ENCODE assay signal across 8 cellular contexts in the genomic region with DNA sequence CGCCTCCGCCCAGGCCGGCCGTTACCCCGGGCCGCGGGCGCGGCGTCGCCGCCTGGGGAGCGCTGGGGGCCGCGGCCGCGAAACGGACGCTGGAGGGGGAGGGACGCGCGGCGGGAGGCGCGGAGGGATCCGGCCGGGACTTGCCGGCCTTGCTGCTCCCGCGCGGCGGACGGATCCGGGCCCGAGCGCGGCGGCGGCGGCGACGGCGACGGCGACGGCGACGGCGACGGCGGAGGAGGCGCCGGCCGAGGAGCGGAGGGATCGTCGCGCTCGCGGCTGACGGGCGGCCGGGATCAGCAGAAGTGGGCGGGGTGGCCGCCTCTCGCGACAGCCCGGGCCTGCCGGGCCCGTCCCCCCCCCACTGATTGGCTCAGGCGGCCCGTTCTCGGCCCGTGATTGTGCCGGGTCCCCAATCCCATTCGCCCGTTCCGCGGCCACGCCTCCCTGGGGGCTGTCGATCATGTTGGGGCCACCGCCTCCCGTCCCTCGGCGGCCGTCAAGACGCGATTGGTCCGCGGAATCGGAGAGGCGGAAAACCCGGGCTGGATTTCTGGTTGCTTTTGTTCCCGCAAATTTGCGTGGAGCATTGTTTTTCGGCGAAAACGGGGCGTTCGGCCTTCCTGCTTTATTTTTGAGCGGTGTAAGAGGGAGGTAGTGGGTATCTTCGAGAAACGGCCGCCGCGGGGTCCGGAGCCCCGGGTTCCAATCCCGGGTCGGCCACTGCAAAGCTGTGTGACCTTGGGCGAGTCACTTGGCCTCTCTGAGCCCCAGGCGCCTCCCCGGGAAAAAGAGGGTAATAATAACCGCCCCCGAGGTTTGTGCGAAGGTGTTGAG. TPM values are rescaled to one million over a fixed set of nuclear protein-coding genes. Genes with fewer than 3 reads are reported as not detected.
DNase-seq lines count a peak whose midpoint lies in the region; ATAC-seq, FAIRE-seq and TF ChIP-seq lines count a peak whose summit lies in the region.

A gene (minus strand): TSS at position 304 of the 834 bp plus-strand sequence. CDS start 786 bp downstream, outside the sequence.

- H3K27me3 ChIP-seq in small intestine (ENCODE audit: control insufficient read depth in 2 of 2, insufficient read depth in 2 of 2, low read length in 2 of 2), result no peaks in the 10 kb centered on the region

- H3K36me3 ChIP-seq in small intestine (ENCODE audit: control insufficient read depth in 2 of 2, insufficient read depth in 2 of 2, low read length in 2 of 2), result no peaks in the 10 kb centered on the region

- H3K9me3 ChIP-seq in A549, result no peaks in the 10 kb centered on the region
- H3K9me3 ChIP-seq in small intestine (ENCODE audit: control insufficient read depth, low read depth), result no peaks in the 10 kb centered on the region

- no peak for TF ChIP-seq EP300 in A549 (IDR thresholded peaks at IDR 0.05)

- ATAC-seq in A549 (peak; percentile 93 to 99), GM18858 (IDR thresholded peaks at IDR 0.05; ENCODE audit: unreplicated experiment) (peak; percentile 64), HG03066 (IDR thresholded peaks at IDR 0.05; ENCODE audit: low read depth, unreplicated experiment) (peak; percentile 90)

- H3K27ac ChIP-seq in A549, result peak within 1 kb of the TSS; percentile 89 to 98
- H3K27ac ChIP-seq in small intestine (ENCODE audit: low read depth in 1 of 2, low read length in 1 of 2), result peak within 1 kb of the TSS; percentile 76 to 80

- peak; percentile 70 for TF ChIP-seq POLR2A in A549 (IDR thresholded peaks at IDR 0.05; ENCODE audit: low read length)

- TF ChIP-seq CTCF in A549 (IDR thresholded peaks at IDR 0.05), result no peak
- TF ChIP-seq CTCF in WI38 (IDR thresholded peaks at IDR 0.05; ENCODE audit: low read depth, low read length), result no peak
- no peak for TF ChIP-seq CTCF in cardiac fibroblast (IDR thresholded peaks at IDR 0.05; ENCODE audit: low read depth, low read length)

- POLR2A ChIA-PET in A549 (lab: Yijun Ruan, JAX), result no interaction called here

- H3K4me2 ChIP-seq in A549, result peak within 1 kb of the TSS; percentile 93

- CTCF ChIA-PET in A549 (lab: Yijun Ruan, JAX), result interaction anchor here (1.2 to 1.4 kb wide), 4 partner anchors 19 to 143 kb away, joined by 3 to 5 read pairs (median 3); no protein-coding TSS in a partner anchor

- TF ChIP-seq RAD21 in A549 (conservative IDR thresholded peaks at IDR 0.05 in 1 of 2, IDR thresholded peaks at IDR 0.05 in 1 of 2), result no peak

- 0% methylated on average over 12 of the region's 116 CpGs for WGBS in A549 (ENCODE audit: missing lambda C conversion rate)
- WGBS in small intestine, 3 donors, result 1 to 5% (median 2%) methylated on average over 66 to 116 of the region's 116 CpGs

- peaks cover 25% of the 10 kb centered on the region for H3K4me1 ChIP-seq in A549
- peaks cover 3 to 7% of the 10 kb centered on the region in 2 donors for H3K4me1 ChIP-seq in small intestine (ENCODE audit: control insufficient read depth in 2 of 2, insufficient read depth in 1 of 2, low read depth in 1 of 2, low read length in 1 of 2)

- DNase-seq in A549 (ENCODE audit: low read depth in 1 of 2, low spot score in 1 of 2) (peak; percentile 98), NCI-H2171 (lab: John Stamatoyannopoulos, UW) (peak; percentile 98), cardiac fibroblast (ENCODE audit: low read depth in 2 of 2) (peak; percentile 99), iPS-NIHi11 (ENCODE audit: low spot score) (peak; percentile 99), small intestine (peak; percentile 99)

- H3K4me3 ChIP-seq in A549, result peak within 1 kb of the TSS; percentile 86
- peak within 1 kb of the TSS; percentile 52 for H3K4me3 ChIP-seq in WI38 (ENCODE audit: low read depth, low read length)
- peak within 1 kb of the TSS; percentile 46 to 53 for H3K4me3 ChIP-seq in cardiac fibroblast (replicated peaks in 1 of 2; ENCODE audit: low read depth in 2 of 2, low read length in 2 of 2)
- peak within 1 kb of the TSS; percentile 65 to 88 for H3K4me3 ChIP-seq in small intestine (ENCODE audit: low read depth in 1 of 2, low read length in 2 of 2)

- no peak for FAIRE-seq in A549 (lab: Jason Lieb, UNC)
- FAIRE-seq in small intestine (lab: Jason Lieb, UNC), result no peak

TF ChIP-seq in A549, 52 proteins besides CTCF, POLR2A, EP300 and RAD21 (continues in another document):
- TF ChIP-seq FOSB (CRISPR knock-in tag; IDR thresholded peaks at IDR 0.05), result no peak
- no peak for TF ChIP-seq EHF (CRISPR knock-in tag; IDR thresholded peaks at IDR 0.05)
- peak; percentile 75 to 80 for TF ChIP-seq JUN (IDR thresholded peaks at IDR 0.05)
- no peak for TF ChIP-seq TP53 (CRISPR knock-in tag; IDR thresholded peaks at IDR 0.05)
- peak; percentile 95 for TF ChIP-seq CHD2 (IDR thresholded peaks at IDR 0.05; ENCODE audit: low read length, partially characterized antibody)
- TF ChIP-seq NPAS2 (CRISPR knock-in tag; IDR thresholded peaks at IDR 0.05; ENCODE audit: borderline replicate concordance), result no peak
- TF ChIP-seq, protein P1, sequence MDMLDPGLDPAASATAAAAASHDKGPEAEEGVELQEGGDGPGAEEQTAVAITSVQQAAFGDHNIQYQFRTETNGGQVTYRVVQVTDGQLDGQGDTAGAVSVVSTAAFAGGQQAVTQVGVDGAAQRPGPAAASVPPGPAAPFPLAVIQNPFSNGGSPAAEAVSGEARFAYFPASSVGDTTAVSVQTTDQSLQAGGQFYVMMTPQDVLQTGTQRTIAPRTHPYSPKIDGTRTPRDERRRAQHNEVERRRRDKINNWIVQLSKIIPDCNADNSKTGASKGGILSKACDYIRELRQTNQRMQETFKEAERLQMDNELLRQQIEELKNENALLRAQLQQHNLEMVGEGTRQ (IDR thresholded peaks at IDR 0.05), result peak; percentile 49; the same call in 1 of the 2 replicates
- TF ChIP-seq MAFK (IDR thresholded peaks at IDR 0.05; ENCODE audit: partially characterized antibody), result no peak
- TF ChIP-seq, protein P2, sequence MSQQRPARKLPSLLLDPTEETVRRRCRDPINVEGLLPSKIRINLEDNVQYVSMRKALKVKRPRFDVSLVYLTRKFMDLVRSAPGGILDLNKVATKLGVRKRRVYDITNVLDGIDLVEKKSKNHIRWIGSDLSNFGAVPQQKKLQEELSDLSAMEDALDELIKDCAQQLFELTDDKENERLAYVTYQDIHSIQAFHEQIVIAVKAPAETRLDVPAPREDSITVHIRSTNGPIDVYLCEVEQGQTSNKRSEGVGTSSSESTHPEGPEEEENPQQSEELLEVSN (IDR thresholded peaks at IDR 0.05; ENCODE audit: borderline replicate concordance, low read depth), result no peak
- TF ChIP-seq, protein P3, sequence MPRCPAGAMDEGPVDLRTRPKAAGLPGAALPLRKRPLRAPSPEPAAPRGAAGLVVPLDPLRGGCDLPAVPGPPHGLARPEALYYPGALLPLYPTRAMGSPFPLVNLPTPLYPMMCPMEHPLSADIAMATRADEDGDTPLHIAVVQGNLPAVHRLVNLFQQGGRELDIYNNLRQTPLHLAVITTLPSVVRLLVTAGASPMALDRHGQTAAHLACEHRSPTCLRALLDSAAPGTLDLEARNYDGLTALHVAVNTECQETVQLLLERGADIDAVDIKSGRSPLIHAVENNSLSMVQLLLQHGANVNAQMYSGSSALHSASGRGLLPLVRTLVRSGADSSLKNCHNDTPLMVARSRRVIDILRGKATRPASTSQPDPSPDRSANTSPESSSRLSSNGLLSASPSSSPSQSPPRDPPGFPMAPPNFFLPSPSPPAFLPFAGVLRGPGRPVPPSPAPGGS (IDR thresholded peaks at IDR 0.05), result 0 out of 3 replicates have a peak, but pooled peaks have one; percentile 52
- no peak for TF ChIP-seq NFE2L2 (conservative IDR thresholded peaks at IDR 0.05; ENCODE audit: low read length)
- TF ChIP-seq ZC3H11A (IDR thresholded peaks at IDR 0.05), result no peak
- TF ChIP-seq HOXA7 (CRISPR knock-in tag; IDR thresholded peaks at IDR 0.05), result no peak
- TF ChIP-seq, protein P4, sequence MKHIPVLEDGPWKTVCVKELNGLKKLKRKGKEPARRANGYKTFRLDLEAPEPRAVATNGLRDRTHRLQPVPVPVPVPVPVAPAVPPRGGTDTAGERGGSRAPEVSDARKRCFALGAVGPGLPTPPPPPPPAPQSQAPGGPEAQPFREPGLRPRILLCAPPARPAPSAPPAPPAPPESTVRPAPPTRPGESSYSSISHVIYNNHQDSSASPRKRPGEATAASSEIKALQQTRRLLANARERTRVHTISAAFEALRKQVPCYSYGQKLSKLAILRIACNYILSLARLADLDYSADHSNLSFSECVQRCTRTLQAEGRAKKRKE (CRISPR knock-in tag; IDR thresholded peaks at IDR 0.05; ENCODE audit: low read depth), result no peak
- TF ChIP-seq RARB (CRISPR knock-in tag; IDR thresholded peaks at IDR 0.05), result no peak
- TF ChIP-seq CBX8 (IDR thresholded peaks at IDR 0.05), result no peak
- TF ChIP-seq PHF8 (IDR thresholded peaks at IDR 0.05; ENCODE audit: borderline replicate concordance, low read depth), result peak; percentile 42; the same call in 1 of the 2 replicates
- no peak for TF ChIP-seq MAZ (IDR thresholded peaks at IDR 0.05; ENCODE audit: borderline replicate concordance, low read depth, low read length)
- TF ChIP-seq ZFP36 (IDR thresholded peaks at IDR 0.05; ENCODE audit: borderline replicate concordance, partially characterized antibody), result peak; percentile 92
- no peak for TF ChIP-seq ZSCAN20 (CRISPR knock-in tag; IDR thresholded peaks at IDR 0.05)
- TF ChIP-seq SREBF2 (IDR thresholded peaks at IDR 0.05), result no peak
- TF ChIP-seq NR3C1 (IDR thresholded peaks at IDR 0.05), result no peak
- TF ChIP-seq RNF2 (IDR thresholded peaks at IDR 0.05; ENCODE audit: borderline replicate concordance, low read depth), result no peak
- TF ChIP-seq FOSL2 (IDR thresholded peaks at IDR 0.05), result no peak
- TF ChIP-seq FOSL2 (CRISPR knock-in tag; IDR thresholded peaks at IDR 0.05), result no peak
- no peak for TF ChIP-seq EHMT2 (IDR thresholded peaks at IDR 0.05; ENCODE audit: low read depth)
- no peak for TF ChIP-seq ESRRA (IDR thresholded peaks at IDR 0.05; ENCODE audit: borderline replicate concordance, low read length)
- no peak for TF ChIP-seq CEBPB (IDR thresholded peaks at IDR 0.05)
- TF ChIP-seq JUNB (IDR thresholded peaks at IDR 0.05), result no peak
- TF ChIP-seq MYC (IDR thresholded peaks at IDR 0.05; ENCODE audit: borderline replicate concordance, low read length), result no peak
- TF ChIP-seq CBX2 (IDR thresholded peaks at IDR 0.05; ENCODE audit: borderline replicate concordance, low read depth), result no peak

RNA-seq across cellular contexts. Expression of the gene that starts here (rescaled TPM):
- polyA plus RNA-seq in A549 (2011; rRNA removed) (3.8 and 5.5 TPM in 2 replicates), A549 (2017; fragmentation: RNase III; extraction: RNeasy Plus Mini Kit Qiagen cat#74134 plus additional on column Dnase treatment) (6.1 to 7.3 TPM (median 6.5 TPM) in 3 replicates), small intestine (10 to 100 TPM in 2 of 3 donors, 1 to 10 TPM in 1; 9.2 to 14.6 (median 11.6) TPM)
- 3.8 and 5.3 TPM in 2 replicates for polyA plus RNA-seq in A549 (2012; cell fraction: cytosol; rRNA removed)
- polyA plus RNA-seq in A549 (2012; cell fraction: nucleus; rRNA removed), result 10.8 and 15.5 TPM in 2 replicates
- 7.2 and 8.0 TPM in 2 replicates for polyA minus RNA-seq in A549 (2011; rRNA and poly(A)+ RNA removed)

Comparison
In these comparisons a context has a peak if more than half of its experiments do, and no peak if none do; other contexts are left out.
1. Peak in every context shown above with its lines: DNase-seq, ATAC-seq, H3K4me3 ChIP-seq and H3K27ac ChIP-seq.